Comparison of ENCODE assay signal across 1 cellular context in the genomic region with DNA sequence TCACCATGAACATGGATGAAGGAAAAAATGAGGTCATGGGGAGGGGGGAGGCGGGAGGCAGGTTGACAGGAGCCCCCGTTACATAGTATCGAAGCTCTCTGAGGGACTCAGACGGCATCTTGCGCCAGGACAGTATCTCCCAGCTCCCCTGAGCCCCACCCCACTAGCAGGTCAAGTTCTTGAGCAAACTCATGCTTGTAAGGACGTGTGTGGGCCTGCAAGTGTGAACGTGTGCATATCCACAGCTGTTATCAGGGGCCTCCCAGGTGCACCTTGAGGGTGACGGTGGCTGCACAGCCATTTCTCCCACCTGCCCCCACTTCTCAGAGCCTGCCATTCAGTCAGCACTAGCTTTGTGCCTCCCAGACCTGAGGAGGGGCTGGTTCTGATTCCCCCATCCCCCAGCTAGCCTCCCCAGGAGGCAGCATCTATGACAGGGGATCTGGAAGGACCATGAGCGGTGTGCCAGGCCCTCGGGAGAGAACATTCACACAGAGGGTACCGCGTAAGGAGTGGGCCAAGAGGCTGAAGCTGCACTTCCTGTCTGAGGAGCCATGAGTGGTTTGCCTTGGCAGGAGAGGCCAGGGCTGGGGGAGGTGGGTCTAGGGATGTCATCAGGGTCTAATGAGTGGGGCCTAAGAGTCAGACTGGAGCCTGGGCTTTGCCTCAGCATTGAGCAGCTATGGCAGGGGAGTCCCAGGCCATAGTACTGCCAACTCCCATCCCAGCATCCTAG.
TF ChIP-seq lines count a peak whose summit lies in the region.

No MANE protein-coding gene starts in this region.

TF ChIP-seq in A549, 52 proteins besides CTCF, POLR2A, EP300 and RAD21 (continued from another document):
- TF ChIP-seq, protein P1, sequence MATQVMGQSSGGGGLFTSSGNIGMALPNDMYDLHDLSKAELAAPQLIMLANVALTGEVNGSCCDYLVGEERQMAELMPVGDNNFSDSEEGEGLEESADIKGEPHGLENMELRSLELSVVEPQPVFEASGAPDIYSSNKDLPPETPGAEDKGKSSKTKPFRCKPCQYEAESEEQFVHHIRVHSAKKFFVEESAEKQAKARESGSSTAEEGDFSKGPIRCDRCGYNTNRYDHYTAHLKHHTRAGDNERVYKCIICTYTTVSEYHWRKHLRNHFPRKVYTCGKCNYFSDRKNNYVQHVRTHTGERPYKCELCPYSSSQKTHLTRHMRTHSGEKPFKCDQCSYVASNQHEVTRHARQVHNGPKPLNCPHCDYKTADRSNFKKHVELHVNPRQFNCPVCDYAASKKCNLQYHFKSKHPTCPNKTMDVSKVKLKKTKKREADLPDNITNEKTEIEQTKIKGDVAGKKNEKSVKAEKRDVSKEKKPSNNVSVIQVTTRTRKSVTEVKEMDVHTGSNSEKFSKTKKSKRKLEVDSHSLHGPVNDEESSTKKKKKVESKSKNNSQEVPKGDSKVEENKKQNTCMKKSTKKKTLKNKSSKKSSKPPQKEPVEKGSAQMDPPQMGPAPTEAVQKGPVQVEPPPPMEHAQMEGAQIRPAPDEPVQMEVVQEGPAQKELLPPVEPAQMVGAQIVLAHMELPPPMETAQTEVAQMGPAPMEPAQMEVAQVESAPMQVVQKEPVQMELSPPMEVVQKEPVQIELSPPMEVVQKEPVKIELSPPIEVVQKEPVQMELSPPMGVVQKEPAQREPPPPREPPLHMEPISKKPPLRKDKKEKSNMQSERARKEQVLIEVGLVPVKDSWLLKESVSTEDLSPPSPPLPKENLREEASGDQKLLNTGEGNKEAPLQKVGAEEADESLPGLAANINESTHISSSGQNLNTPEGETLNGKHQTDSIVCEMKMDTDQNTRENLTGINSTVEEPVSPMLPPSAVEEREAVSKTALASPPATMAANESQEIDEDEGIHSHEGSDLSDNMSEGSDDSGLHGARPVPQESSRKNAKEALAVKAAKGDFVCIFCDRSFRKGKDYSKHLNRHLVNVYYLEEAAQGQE (IDR thresholded peaks at IDR 0.05) = no peak
- TF ChIP-seq, protein P2, sequence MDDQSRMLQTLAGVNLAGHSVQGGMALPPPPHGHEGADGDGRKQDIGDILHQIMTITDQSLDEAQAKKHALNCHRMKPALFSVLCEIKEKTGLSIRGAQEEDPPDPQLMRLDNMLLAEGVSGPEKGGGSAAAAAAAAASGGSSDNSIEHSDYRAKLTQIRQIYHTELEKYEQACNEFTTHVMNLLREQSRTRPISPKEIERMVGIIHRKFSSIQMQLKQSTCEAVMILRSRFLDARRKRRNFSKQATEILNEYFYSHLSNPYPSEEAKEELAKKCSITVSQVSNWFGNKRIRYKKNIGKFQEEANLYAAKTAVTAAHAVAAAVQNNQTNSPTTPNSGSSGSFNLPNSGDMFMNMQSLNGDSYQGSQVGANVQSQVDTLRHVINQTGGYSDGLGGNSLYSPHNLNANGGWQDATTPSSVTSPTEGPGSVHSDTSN (IDR thresholded peaks at IDR 0.05) = no peak
- TF ChIP-seq CBX2 (IDR thresholded peaks at IDR 0.05; ENCODE audit: borderline replicate concordance, low read depth) (no peak), HEYL (CRISPR knock-in tag; IDR thresholded peaks at IDR 0.05) (no peak), KDM5A (IDR thresholded peaks at IDR 0.05) (no peak), FOXS1 (CRISPR knock-in tag; IDR thresholded peaks at IDR 0.05) (no peak)
- TF ChIP-seq, protein P3, sequence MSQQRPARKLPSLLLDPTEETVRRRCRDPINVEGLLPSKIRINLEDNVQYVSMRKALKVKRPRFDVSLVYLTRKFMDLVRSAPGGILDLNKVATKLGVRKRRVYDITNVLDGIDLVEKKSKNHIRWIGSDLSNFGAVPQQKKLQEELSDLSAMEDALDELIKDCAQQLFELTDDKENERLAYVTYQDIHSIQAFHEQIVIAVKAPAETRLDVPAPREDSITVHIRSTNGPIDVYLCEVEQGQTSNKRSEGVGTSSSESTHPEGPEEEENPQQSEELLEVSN (IDR thresholded peaks at IDR 0.05; ENCODE audit: borderline replicate concordance, low read depth) = no peak
- TF ChIP-seq, protein P4, sequence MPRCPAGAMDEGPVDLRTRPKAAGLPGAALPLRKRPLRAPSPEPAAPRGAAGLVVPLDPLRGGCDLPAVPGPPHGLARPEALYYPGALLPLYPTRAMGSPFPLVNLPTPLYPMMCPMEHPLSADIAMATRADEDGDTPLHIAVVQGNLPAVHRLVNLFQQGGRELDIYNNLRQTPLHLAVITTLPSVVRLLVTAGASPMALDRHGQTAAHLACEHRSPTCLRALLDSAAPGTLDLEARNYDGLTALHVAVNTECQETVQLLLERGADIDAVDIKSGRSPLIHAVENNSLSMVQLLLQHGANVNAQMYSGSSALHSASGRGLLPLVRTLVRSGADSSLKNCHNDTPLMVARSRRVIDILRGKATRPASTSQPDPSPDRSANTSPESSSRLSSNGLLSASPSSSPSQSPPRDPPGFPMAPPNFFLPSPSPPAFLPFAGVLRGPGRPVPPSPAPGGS (IDR thresholded peaks at IDR 0.05) = no peak
TF ChIP-seq in A549: peak in this region for 0.
